ENCODE assay signal across 15 cellular contexts in genomic region chr7:62361-63116, GRCh38.
"Had no signal": no experiment of that assay in that cellular context is flagged by ENCODE, and none has a peak within 500 bp of the region (broad histone marks: within the 10 kb centered on the region; RNA-seq: fewer than 3 reads in every experiment).

No MANE protein-coding gene starts in this region.

- H3K9me3 Mint-ChIP-seq: activated CD4-positive, alpha-beta memory T cell treated with anti-CD3 and anti-CD28 coated beads for 36 hours; activated naive CD8-positive, alpha-beta T cell treated with anti-CD3 and anti-CD28 coated beads, Interleukin-2, amount 10 ng/mL, durations not matched to agents 7 days and 5 days; immature natural killer cell; neural progenitor cell; stimulated activated naive CD8-positive, alpha-beta T cell treated with anti-CD3 and anti-CD28 coated beads, Interleukin-15, Interleukin-2, amounts not matched to agents 100 ng/mL and 50 ng/mL, for 24 hours had no signal

- H3K9me3 ChIP-seq: breast epithelium, psoas muscle, SJSA1, testis had no signal

- H3K27ac Mint-ChIP-seq: activated CD4-positive, alpha-beta memory T cell treated with anti-CD3 and anti-CD28 coated beads for 36 hours; activated naive CD8-positive, alpha-beta T cell treated with anti-CD3 and anti-CD28 coated beads, Interleukin-2, amount 10 ng/mL, durations not matched to agents 7 days and 5 days; immature natural killer cell; neural progenitor cell; stimulated activated naive CD8-positive, alpha-beta T cell treated with anti-CD3 and anti-CD28 coated beads, Interleukin-15, Interleukin-2, amounts not matched to agents 100 ng/mL and 50 ng/mL, for 24 hours had no signal

- H3K4me1 Mint-ChIP-seq: activated naive CD8-positive, alpha-beta T cell treated with anti-CD3 and anti-CD28 coated beads, Interleukin-2, amount 10 ng/mL, durations not matched to agents 7 days and 5 days; immature natural killer cell had no signal

- H3K4me2 ChIP-seq: neural progenitor cell had no signal

- H3K4me1 ChIP-seq: breast epithelium, neural progenitor cell, SJSA1 had no signal

- H3K9ac ChIP-seq: neural progenitor cell had no signal

- H3K27me3 ChIP-seq: dorsolateral prefrontal cortex, neural progenitor cell, SJSA1, testis had no signal

- ATAC-seq: esophagus mucosa had no signal

- FAIRE-seq: endometrium had no signal

- H2AFZ ChIP-seq: neural progenitor cell had no signal

- H3K4me3 Mint-ChIP-seq: activated CD4-positive, alpha-beta memory T cell treated with anti-CD3 and anti-CD28 coated beads for 36 hours; activated naive CD8-positive, alpha-beta T cell treated with anti-CD3 and anti-CD28 coated beads, Interleukin-2, amount 10 ng/mL, durations not matched to agents 7 days and 5 days; immature natural killer cell; neural progenitor cell; stimulated activated naive CD8-positive, alpha-beta T cell treated with anti-CD3 and anti-CD28 coated beads, Interleukin-15, Interleukin-2, amounts not matched to agents 100 ng/mL and 50 ng/mL, for 24 hours had no signal

- H3K36me3 Mint-ChIP-seq: activated CD4-positive, alpha-beta memory T cell treated with anti-CD3 and anti-CD28 coated beads for 36 hours; activated naive CD8-positive, alpha-beta T cell treated with anti-CD3 and anti-CD28 coated beads, Interleukin-2, amount 10 ng/mL, durations not matched to agents 7 days and 5 days; immature natural killer cell; neural progenitor cell had no signal

- H3K4me3 ChIP-seq: breast epithelium, dorsolateral prefrontal cortex, neural progenitor cell, psoas muscle, SJSA1, testis had no signal

- H3K27ac ChIP-seq: breast epithelium, neural progenitor cell, psoas muscle, SJSA1, testis had no signal

- H3K27me3 Mint-ChIP-seq: activated CD4-positive, alpha-beta memory T cell treated with anti-CD3 and anti-CD28 coated beads for 36 hours; activated naive CD8-positive, alpha-beta T cell treated with anti-CD3 and anti-CD28 coated beads, Interleukin-2, amount 10 ng/mL, durations not matched to agents 7 days and 5 days; stimulated activated naive CD8-positive, alpha-beta T cell treated with anti-CD3 and anti-CD28 coated beads, Interleukin-15, Interleukin-2, amounts not matched to agents 100 ng/mL and 50 ng/mL, for 24 hours had no signal

- DNase-seq: activated naive CD8-positive, alpha-beta T cell treated with anti-CD3 and anti-CD28 coated beads, Interleukin-2, amount 10 ng/mL, durations not matched to agents 7 days and 5 days; anterior cingulate cortex; immature natural killer cell; stimulated activated CD4-positive, alpha-beta T cell treated with anti-CD3 and anti-CD28 coated beads, Interleukin-4, amount 100 ng/mL, for 1 hour; stimulated activated CD8-positive, alpha-beta memory T cell treated with anti-CD3 and anti-CD28 coated beads, Interleukin-4, amount 100 ng/mL, for 48 hours; testis had no signal

- H3K36me3 ChIP-seq: breast epithelium, neural progenitor cell, SJSA1 had no signal
